Comparison of ENCODE assay signal across 1 cellular context in genomic region chr2:216404010-216404618, GRCh38.
TF ChIP-seq lines count a peak whose summit lies in the region.

No MANE protein-coding gene starts in this region.

TF ChIP-seq in K562, 482 proteins besides CTCF, POLR2A, EP300 and RAD21 (continued from another document):
- TF ChIP-seq ZNF224 (CRISPR knock-in tag; IDR thresholded peaks at IDR 0.05) (no peak), ZFP91 (CRISPR knock-in tag; IDR thresholded peaks at IDR 0.05) (no peak), WHSC1 (IDR thresholded peaks at IDR 0.05; ENCODE audit: low read length) (no peak), DPF2 (IDR thresholded peaks at IDR 0.05) (no peak), ZFPM2 (CRISPR knock-in tag; IDR thresholded peaks at IDR 0.05) (no peak), LEF1 (IDR thresholded peaks at IDR 0.05) (no peak)
TF ChIP-seq in K562: peak in this region for 2.
